Comparison of ENCODE assay signal across 11 cellular contexts in genomic region chr1:243409284-243409683, GRCh38.
DNase-seq lines count a peak whose midpoint lies in the region; ATAC-seq, FAIRE-seq and TF ChIP-seq lines count a peak whose summit lies in the region.
"Had no signal": no experiment of that assay in that cellular context is flagged by ENCODE, and none has a peak within 500 bp of the region (broad histone marks: within the 10 kb centered on the region; RNA-seq: fewer than 3 reads in every experiment).

No MANE protein-coding gene starts in this region.

- no peaks in the 10 kb centered on the region for H3K9me3 Mint-ChIP-seq in WTC11
- H3K9me3 Mint-ChIP-seq: activated T-cell treated with anti-CD3 and anti-CD28 coated beads, Interleukin-2, amount 50 U/mL, for 4 hours; natural killer cell had no signal

- H3F3A ChIP-seq in MM.1S (ENCODE audit: insufficient read depth, low read length): no peaks in the 10 kb centered on the region

- H3K27ac Mint-ChIP-seq in WTC11: no peak overlapping the region
- H3K27ac Mint-ChIP-seq: natural killer cell had no signal

- no peaks in the 10 kb centered on the region for H3K9me2 ChIP-seq in MM.1S (replicated peaks; ENCODE audit: insufficient read depth, low read length)

- peaks cover 29% of the 10 kb centered on the region for H3K4me1 Mint-ChIP-seq in WTC11

- H3K9ac ChIP-seq in HepG2 (ENCODE audit: insufficient read depth, low read depth, low read length) (no peak overlapping the region), MM.1S (ENCODE audit: low read length) (no peak overlapping the region)

- in situ Hi-C loops in HepG2 (cut with HindIII; ENCODE audit: extremely low pct_ligation_motif_present, low pct_unique_long_range_greater_than_20kb): no loop called here

- H3K4me2 ChIP-seq in HepG2 (ENCODE audit: low read depth, low read length) (no peak overlapping the region), MM.1S (ENCODE audit: low read depth, low read length) (no peak overlapping the region)

- H3K36me3 Mint-ChIP-seq in WTC11: no peaks in the 10 kb centered on the region
- H3K36me3 Mint-ChIP-seq: natural killer cell had no signal

- no TSS peak for BruUV-seq in HepG2 (replicated peaks; lab: Mats Ljungman, UMichigan)

- H3K4me3 ChIP-seq in HepG2 (replicated peaks in 1 of 3; ENCODE audit: insufficient read depth in 1 of 3, low read depth in 2 of 3, low read length in 3 of 3) (no peak overlapping the region), MM.1S (ENCODE audit: low read length) (no peak overlapping the region)

- H4K20me1 ChIP-seq in HepG2 (ENCODE audit: insufficient read depth, low read length) (no peaks in the 10 kb centered on the region), MM.1S (ENCODE audit: insufficient read depth, low read length) (no peaks in the 10 kb centered on the region)

- no peaks in the 10 kb centered on the region for H3K79me2 ChIP-seq in HepG2 (ENCODE audit: insufficient read depth, low read length)
- H3K79me2 ChIP-seq in MM.1S (ENCODE audit: low read length): no peaks in the 10 kb centered on the region

- CTCF ChIA-PET in WTC11 (lab: Charles Lee): interaction anchor here (0.6 to 4.4 kb wide), 17 partner anchors 8 to 562 kb away, joined by 3 to 45 read pairs (median 4); no protein-coding TSS in a partner anchor
- CTCF ChIA-PET in HepG2 (lab: Yijun Ruan, JAX; ENCODE audit: low intra/inter-chr PET ratio, low total read pairs): interaction anchor here (1.0 kb wide), 1 partner anchor 66 kb away, joined by 3 read pairs; no protein-coding TSS in a partner anchor

- no peaks in the 10 kb centered on the region for H3K4me1 ChIP-seq in HepG2 (ENCODE audit: insufficient read depth, low read length)
- peaks cover 8% of the 10 kb centered on the region; the same call in 1 of the 2 replicates for H3K4me1 ChIP-seq in MM.1S (ENCODE audit: low read length)

- H3K27ac ChIP-seq in HepG2 (ENCODE audit: extremely low read length, insufficient read depth, low read length) (no peak overlapping the region), MM.1S (ENCODE audit: low read length) (no peak overlapping the region)

- TF ChIP-seq EP300 in HepG2 (IDR thresholded peaks at IDR 0.05; ENCODE audit: low read depth in 2 of 2, low read length in 2 of 2) (no peak), HepG2 (CRISPR knock-in tag; IDR thresholded peaks at IDR 0.05; ENCODE audit: borderline replicate concordance) (no peak)

- DNase-seq in EH (ENCODE audit: low read depth) (peak; percentile 12), Kasumi-1 (lab: John Stamatoyannopoulos, UW) (peak; percentile 10 to 11), WTC11 (ENCODE audit: low spot score) (no peak), HepG2 (ENCODE audit: low spot score) (peak; percentile 2), occipital lobe (lab: John Stamatoyannopoulos, UW) (no peak), MM.1S (no peak), cerebellar nuclear complex (lab: John Stamatoyannopoulos, UW) (no peak)
- DNase-seq: activated T-cell treated with anti-CD3 and anti-CD28 coated beads, Interleukin-2, amount 50 U/mL, for 4 hours; natural killer cell; NK-92 treated with Interleukin-12 subunit alpha and Interleukin-12 subunit beta, amount 100 ng/mL, for 24 hours had no signal

- no peak overlapping the region for H2AFZ ChIP-seq in HepG2 (ENCODE audit: low read length)
- no peak overlapping the region for H2AFZ ChIP-seq in MM.1S (ENCODE audit: low read length)

- FAIRE-seq in HepG2 (lab: Jason Lieb, UNC): no peak

- ATAC-seq in WTC11 (no peak), HepG2 (no peak), GM19467 (IDR thresholded peaks at IDR 0.05; ENCODE audit: unreplicated experiment) (no peak)
- ATAC-seq: activated T-cell treated with anti-CD3 and anti-CD28 coated beads, Interleukin-2, amount 50 U/mL, for 4 hours; natural killer cell had no signal

- WGBS in HepG2 (ENCODE audit: low lambda C conversion rate): 93% methylated on average over 2 of the region's 2 CpGs

- no peak overlapping the region for H3K4me3 Mint-ChIP-seq in WTC11
- H3K4me3 Mint-ChIP-seq: activated T-cell treated with anti-CD3 and anti-CD28 coated beads, Interleukin-2, amount 50 U/mL, for 4 hours; natural killer cell had no signal

- H3K36me3 ChIP-seq in HepG2 (replicated peaks in 1 of 2; ENCODE audit: control insufficient read depth in 1 of 2, insufficient read depth in 2 of 2, low read length in 2 of 2) (no peaks in the 10 kb centered on the region), MM.1S (replicated peaks; ENCODE audit: insufficient read depth, low read length) (no peaks in the 10 kb centered on the region)

- no peaks in the 10 kb centered on the region for H3K27me3 Mint-ChIP-seq in WTC11 (ENCODE audit: low read depth)

- intact Hi-C loops in HepG2 (cut with micrococcal nuclease; ENCODE audit: unreplicated experiment): loop anchor here (2.0 kb wide), 1 partner anchor 64 kb away; no protein-coding TSS in a partner anchor

- H3K9me3 ChIP-seq in HepG2 (ENCODE audit: low read length) (no peaks in the 10 kb centered on the region), MM.1S (replicated peaks; ENCODE audit: insufficient read depth, low read length) (no peaks in the 10 kb centered on the region)

- TF ChIP-seq CTCF in WTC11 (IDR thresholded peaks at IDR 0.05) (0 out of 2 replicates have a peak, but pooled peaks have one; percentile 25), HepG2 (CRISPR knock-in tag; IDR thresholded peaks at IDR 0.05) (no peak), MM.1S (IDR thresholded peaks at IDR 0.05; ENCODE audit: low read length) (no peak)

- no peak for TF ChIP-seq RAD21 in HepG2 (CRISPR knock-in tag; IDR thresholded peaks at IDR 0.05)

- H3K27me3 ChIP-seq in HepG2 (ENCODE audit: control insufficient read depth in 1 of 2, insufficient read depth in 2 of 2, low read length in 2 of 2) (no peaks in the 10 kb centered on the region), MM.1S (replicated peaks; ENCODE audit: insufficient read depth, low read length) (no peaks in the 10 kb centered on the region)

- POLR2A ChIA-PET in WTC11 (lab: Charles Lee): interaction anchor here (0.6 kb wide), 1 partner anchor 99 kb away, joined by 7 read pairs; no protein-coding TSS in a partner anchor
- POLR2A ChIA-PET in HepG2 (lab: Yijun Ruan, JAX): no interaction called here

- no peak for TF ChIP-seq POLR2A in HepG2 (IDR thresholded peaks at IDR 0.05; ENCODE audit: insufficient read depth in 1 of 2, low read depth in 2 of 2, low read length in 2 of 2)

TF ChIP-seq in WTC11, 78 proteins besides CTCF, POLR2A, EP300 and RAD21 (continues in another document):
- TF ChIP-seq IRF2 (CRISPR knock-in tag; IDR thresholded peaks at IDR 0.05; ENCODE audit: borderline replicate concordance, low read depth) (no peak), ETV6 (CRISPR knock-in tag; IDR thresholded peaks at IDR 0.05) (no peak), ZNF232 (CRISPR knock-in tag; IDR thresholded peaks at IDR 0.05) (no peak), ZNF425 (CRISPR knock-in tag; conservative IDR thresholded peaks at IDR 0.05) (no peak)

TF ChIP-seq in HepG2, 621 proteins besides CTCF, POLR2A, EP300 and RAD21:
- TF ChIP-seq ZNF317 (CRISPR knock-in tag; IDR thresholded peaks at IDR 0.05): no peak
- TF ChIP-seq STAG1 (CRISPR knock-in tag; IDR thresholded peaks at IDR 0.05): 0 out of 2 replicates have a peak, but pooled peaks have one; percentile 9

Comparison
In these comparisons a context has a peak if more than half of its experiments do, and no peak if none do; other contexts are left out.
1. DNase-seq: peak in EH (single experiment), Kasumi-1 (2 of 2) and HepG2 (single experiment); none in WTC11 (single experiment), occipital lobe (single experiment), MM.1S (single experiment) and cerebellar nuclear complex (0 of 2).